ENCODE assay signal across 9 cellular contexts in the genomic region with DNA sequence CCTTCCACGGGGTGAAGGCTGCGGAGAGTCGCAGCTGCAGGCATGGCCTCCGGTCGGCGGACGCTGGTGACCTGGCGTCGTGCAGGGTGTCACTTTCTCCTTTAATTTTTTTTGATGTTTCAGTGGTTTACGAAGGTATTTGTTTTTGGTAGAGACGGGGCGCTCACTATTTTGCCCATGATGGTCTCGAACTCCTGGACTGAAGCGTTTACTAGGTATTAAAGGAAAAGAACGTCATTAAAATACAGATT. TPM values are rescaled to one million over a fixed set of nuclear protein-coding genes. Genes with fewer than 3 reads are reported as not detected.
DNase-seq lines count a peak whose midpoint lies in the region; ATAC-seq and TF ChIP-seq lines count a peak whose summit lies in the region.
"Had no signal": no experiment of that assay in that cellular context is flagged by ENCODE, and none has a peak within 500 bp of the region (broad histone marks: within the 10 kb centered on the region; RNA-seq: fewer than 3 reads in every experiment).

No MANE protein-coding gene starts in this region.

- H3K4me2 ChIP-seq in PC-3 (ENCODE audit: low read length), result peak overlapping the region; percentile 90
- peak overlapping the region; percentile 95 for H3K4me2 ChIP-seq in osteoblast (ENCODE audit: insufficient read depth, low read length)

- intact Hi-C loops in PC-3 (cut with micrococcal nuclease), result no loop called here

- DNase-seq in D341Med (ENCODE audit: low spot score), result peak; percentile 40
- no peak for DNase-seq in PC-3
- DNase-seq in osteoblast (ENCODE audit: insufficient read length, low spot score, missing footprints), result no peak
- no peak for DNase-seq in globus pallidus (ENCODE audit: low spot score)
- DNase-seq in NCI-H187 treated with DMSO at 0.1 percent for 48 hours (lab: John Stamatoyannopoulos, UW), result no peak

- H3F3A ChIP-seq in PC-3 (ENCODE audit: low read length, unreplicated experiment), result no peaks in the 10 kb centered on the region

- H3K79me2 ChIP-seq in PC-3 (ENCODE audit: low read length), result no peaks in the 10 kb centered on the region
- no peaks in the 10 kb centered on the region for H3K79me2 ChIP-seq in osteoblast (ENCODE audit: insufficient read depth, low read length)

- CTCF ChIA-PET in PC-3 (lab: Charles Lee), result interaction anchor here (0.9 kb wide), 1 partner anchor 23 kb away, joined by 3 read pairs; no protein-coding TSS in a partner anchor

- BruUV-seq in PC-3 (replicated peaks; lab: Mats Ljungman, UMichigan), result no TSS peak

- no peaks in the 10 kb centered on the region for H4K20me1 ChIP-seq in PC-3 (ENCODE audit: low read length)
- no peaks in the 10 kb centered on the region for H4K20me1 ChIP-seq in osteoblast (ENCODE audit: insufficient read depth, low read length)

- H3K9me2 ChIP-seq in PC-3 (replicated peaks; ENCODE audit: low read length), result no peaks in the 10 kb centered on the region

- H3K27ac ChIP-seq in PC-3 (ENCODE audit: low read length), result no peak overlapping the region
- H3K27ac ChIP-seq in duodenal mucosa (ENCODE audit: low read depth, low read length), result no peak overlapping the region
- peak overlapping the region; percentile 50 for H3K27ac ChIP-seq in osteoblast (ENCODE audit: low read depth, low read length)

- TF ChIP-seq CTCF in PC-3 (conservative IDR thresholded peaks at IDR 0.05; ENCODE audit: low read depth, low read length), result no peak
- TF ChIP-seq CTCF in osteoblast (IDR thresholded peaks at IDR 0.05; ENCODE audit: extremely low read depth, low read depth, low read length), result no peak

- H3K36me3 ChIP-seq in PC-3 (ENCODE audit: low read depth, low read length) (no peaks in the 10 kb centered on the region), duodenal mucosa (ENCODE audit: control insufficient read depth in 1 of 2, insufficient read depth in 2 of 2, low read length in 2 of 2) (no peaks in the 10 kb centered on the region), osteoblast (ENCODE audit: insufficient read depth, low read length) (no peaks in the 10 kb centered on the region)

- ATAC-seq in PC-3 (no peak), HG03159 (IDR thresholded peaks at IDR 0.05; ENCODE audit: unreplicated experiment) (no peak), GM18519 (IDR thresholded peaks at IDR 0.05; ENCODE audit: low FRiP score, unreplicated experiment) (no peak)

- POLR2A ChIA-PET in PC-3 (lab: Charles Lee; ENCODE audit: unreplicated experiment), result no interaction called here

- H3K4me3 ChIP-seq in PC-3 (ENCODE audit: low read length) (peak overlapping the region; percentile 75), duodenal mucosa (ENCODE audit: low read depth in 1 of 2, low read length in 2 of 2) (peak overlapping the region; percentile 67 to 68), osteoblast (ENCODE audit: insufficient read depth, low read length) (peak overlapping the region; percentile 79)

- H3K4me1 ChIP-seq in PC-3 (ENCODE audit: insufficient read depth, low read length) (peaks cover 9% of the 10 kb centered on the region; the same call in 1 of the 2 replicates), duodenal mucosa (ENCODE audit: control insufficient read depth in 1 of 2, insufficient read depth in 2 of 2, low read length in 2 of 2) (peaks cover 14 to 24% of the 10 kb centered on the region in 2 donors), osteoblast (ENCODE audit: insufficient read depth, low read length) (peaks cover 4% of the 10 kb centered on the region)

- H3K9me3 ChIP-seq in PC-3 (ENCODE audit: low read length), result no peaks in the 10 kb centered on the region
- no peaks in the 10 kb centered on the region for H3K9me3 ChIP-seq in duodenal mucosa (ENCODE audit: control insufficient read depth in 1 of 2, low read length in 2 of 2)
- H3K9me3 ChIP-seq in osteoblast (ENCODE audit: low read depth, low read length), result no peaks in the 10 kb centered on the region

- no peak overlapping the region for H3K9ac ChIP-seq in PC-3 (ENCODE audit: low read length)
- H3K9ac ChIP-seq in duodenal mucosa (ENCODE audit: low read depth in 1 of 2, low read length in 2 of 2), result no peak overlapping the region

- no peaks in the 10 kb centered on the region for H3K27me3 ChIP-seq in PC-3 (ENCODE audit: low read length)
- no peaks in the 10 kb centered on the region for H3K27me3 ChIP-seq in duodenal mucosa (ENCODE audit: control insufficient read depth in 1 of 2, insufficient read depth in 2 of 2, low read length in 2 of 2)
- no peaks in the 10 kb centered on the region for H3K27me3 ChIP-seq in osteoblast (ENCODE audit: insufficient read depth, low read length)

- H2AFZ ChIP-seq in PC-3 (ENCODE audit: low read length) (peak overlapping the region; percentile 76), osteoblast (ENCODE audit: low read length) (peak overlapping the region; percentile 97)

RNA-seq across cellular contexts. Expression of gene ZNF213, which starts 17.1 kb away (rescaled TPM):
- total RNA-seq in PC-3 (2014; rRNA removed) (3.6 and 9.6 TPM in 2 replicates), osteoblast (8.0 and 9.4 TPM in 2 replicates)

RNA-seq across cellular contexts. Expression of gene OR1F1, which starts 36.1 kb away (rescaled TPM):
- total RNA-seq in PC-3 (2014; rRNA removed), result not detected in 2 replicates
- total RNA-seq in osteoblast, result 0.36 TPM in 1 of 2 replicates, not detected in the other
- total RNA-seq: dermis microvascular lymphatic vessel endothelial cell had no signal

RNA-seq across cellular contexts. Expression of gene ZNF205, which starts 39.6 kb away (rescaled TPM):
- total RNA-seq in PC-3 (2014; rRNA removed) (19.0 and 27.0 TPM in 2 replicates), osteoblast (17.4 and 17.7 TPM in 2 replicates)

RNA-seq across cellular contexts. Expression of gene ZSCAN10, which starts 52.9 kb away (rescaled TPM):
- total RNA-seq in PC-3 (2014; rRNA removed), result not detected in 2 replicates
- not detected in 2 replicates for total RNA-seq in osteoblast
- total RNA-seq: dermis microvascular lymphatic vessel endothelial cell had no signal
